18 cellular contexts compared by ENCODE assay signal in the genomic region with DNA sequence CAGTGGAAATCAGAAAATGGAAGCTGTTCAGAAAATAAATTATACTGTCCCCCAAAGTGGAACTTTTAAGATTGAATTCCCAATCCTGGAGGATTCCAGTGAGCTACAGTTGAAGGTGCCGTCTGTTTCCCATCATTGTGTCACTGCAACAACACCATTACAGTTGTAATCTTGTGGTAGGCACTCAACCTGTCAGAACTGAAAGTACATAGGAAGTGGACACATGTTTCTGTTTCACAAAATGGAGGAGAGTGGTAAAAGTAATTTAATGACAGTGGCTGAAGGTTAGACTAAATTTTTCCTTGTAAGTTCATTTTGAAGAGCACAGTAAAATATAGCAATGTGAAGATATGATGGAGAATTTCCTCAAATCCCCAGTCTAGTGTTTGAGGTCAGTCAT.
"Had no signal": no experiment of that assay in that cellular context is flagged by ENCODE, and none has a peak within 500 bp of the region (broad histone marks: within the 10 kb centered on the region; RNA-seq: fewer than 3 reads in every experiment).

No MANE protein-coding gene starts in this region.

- DNase-seq: activated T-cell treated with anti-CD3 and anti-CD28 coated beads, Interleukin-2, amount 50 U/mL, for 1 hour; central memory CD4-positive, alpha-beta T cell; dermis blood vessel endothelial cell; effector memory CD4-positive, alpha-beta T cell; foreskin melanocyte; kidney glomerular epithelial cell; left ventricle myocardium inferior; pancreas; right cardiac atrium; stimulated activated CD4-positive, alpha-beta T cell treated with anti-CD3 and anti-CD28 coated beads, Interleukin-12 subunit alpha, Interleukin-12 subunit beta, amount 100 ng/mL, for 4 hours; substantia nigra; T-helper 9 cell; thyroid gland; upper lobe of right lung had no signal

- FAIRE-seq: astrocyte, pancreas had no signal

- ATAC-seq: activated naive CD4-positive, alpha-beta T cell treated with anti-CD3 and anti-CD28 coated beads, Interleukin-2, amount 50 U/mL, for 72 hours; pancreas; right cardiac atrium; upper lobe of right lung; WTC11 had no signal

- H3K4me3 ChIP-seq: hepatocyte, left ventricle myocardium inferior, pancreas, thyroid gland, upper lobe of right lung had no signal
